10 cellular contexts compared by ENCODE assay signal in genomic region chr6:43645613-43645964, GRCh38. TPM values are rescaled to one million over a fixed set of nuclear protein-coding genes. Genes with fewer than 3 reads are reported as not detected.
DNase-seq lines count a peak whose midpoint lies in the region; ATAC-seq and TF ChIP-seq lines count a peak whose summit lies in the region.
"Had no signal": no experiment of that assay in that cellular context is flagged by ENCODE, and none has a peak within 500 bp of the region (broad histone marks: within the 10 kb centered on the region; RNA-seq: fewer than 3 reads in every experiment).

No MANE protein-coding gene starts in this region.

- H3K27me3 ChIP-seq in left ventricle myocardium inferior (ENCODE audit: low read depth) (no peaks in the 10 kb centered on the region), gastrocnemius medialis (no peaks in the 10 kb centered on the region), SJCRH30 (no peaks in the 10 kb centered on the region)

- TF ChIP-seq CTCF in left ventricle myocardium inferior (IDR thresholded peaks at IDR 0.05; ENCODE audit: borderline replicate concordance) (no peak), gastrocnemius medialis (IDR thresholded peaks at IDR 0.05 in 4 of 5, conservative IDR thresholded peaks at IDR 0.05 in 1 of 5) (no peak)

- CTCF ChIA-PET in activated CD8-positive, alpha-beta T cell treated with anti-CD3 and anti-CD28 coated beads, Interleukin-2, amount 10 ng/mL, durations not matched to agents 7 days and 5 days (lab: Charles Lee): interaction anchor here (0.9 to 2.3 kb wide), 3 partner anchors 9 to 25 kb away, joined by 3 to 13 read pairs (median 5); no protein-coding TSS in a partner anchor

- no peaks in the 10 kb centered on the region for H3K9me3 Mint-ChIP-seq in activated CD8-positive, alpha-beta T cell treated with anti-CD3 and anti-CD28 coated beads, Interleukin-2, amount 10 ng/mL, durations not matched to agents 7 days and 5 days (ENCODE audit: insufficient read depth)

- peaks cover 24% of the 10 kb centered on the region for H3K36me3 Mint-ChIP-seq in activated CD8-positive, alpha-beta T cell treated with anti-CD3 and anti-CD28 coated beads, Interleukin-2, amount 10 ng/mL, durations not matched to agents 7 days and 5 days (ENCODE audit: low read depth)

- H3K4me3 Mint-ChIP-seq in activated CD8-positive, alpha-beta T cell treated with anti-CD3 and anti-CD28 coated beads, Interleukin-2, amount 10 ng/mL, durations not matched to agents 7 days and 5 days: peak overlapping the region; percentile 60

- peak; percentile 19 for ATAC-seq in GM21619 (IDR thresholded peaks at IDR 0.05; ENCODE audit: unreplicated experiment)
- ATAC-seq in activated CD8-positive, alpha-beta T cell treated with anti-CD3 and anti-CD28 coated beads, Interleukin-2, amount 10 ng/mL, durations not matched to agents 7 days and 5 days: peak; percentile 9
- peak in 1 of 2 donors; percentile 30 for ATAC-seq in gastrocnemius medialis

- H3K9me3 ChIP-seq in left ventricle myocardium inferior (replicated peaks): no peaks in the 10 kb centered on the region
- H3K9me3 ChIP-seq in gastrocnemius medialis: no peaks in the 10 kb centered on the region
- H3K9me3 ChIP-seq in SJCRH30 (replicated peaks): no peaks in the 10 kb centered on the region

- in situ Hi-C loops in gastrocnemius medialis (cut with MboI; ENCODE audit: low sequenced_read_pairs in 4 of 4): no loop called here

- DNase-seq in activated CD8-positive, alpha-beta T cell treated with anti-CD3 and anti-CD28 coated beads, Interleukin-2, amount 10 ng/mL, durations not matched to agents 7 days and 5 days: no peak
- DNase-seq in left ventricle myocardium inferior (no peak), gastrocnemius medialis (no peak), SJCRH30 (no peak), NCI-H1092 (lab: John Stamatoyannopoulos, UW) (no peak)
- no peak for DNase-seq in stimulated activated CD4-positive, alpha-beta T cell treated with anti-CD3 and anti-CD28 coated beads, Interleukin-2, amount 100 ng/mL, for 48 hours
- DNase-seq in stimulated activated CD4-positive, alpha-beta T cell treated with anti-CD3 and anti-CD28 coated beads, Interleukin-2, amount 100 ng/mL, for 24 hours: no peak
- DNase-seq: SIG-M5 had no signal

- TF ChIP-seq POLR2A in gastrocnemius medialis (IDR thresholded peaks at IDR 0.05): no peak

- no peak overlapping the region for H3K27ac Mint-ChIP-seq in activated CD8-positive, alpha-beta T cell treated with anti-CD3 and anti-CD28 coated beads, Interleukin-2, amount 10 ng/mL, durations not matched to agents 7 days and 5 days

- H3K4me1 ChIP-seq in left ventricle myocardium inferior (peaks cover 24% of the 10 kb centered on the region), gastrocnemius medialis (peaks cover 0 to 8% of the 10 kb centered on the region in 2 donors), SJCRH30 (no peaks in the 10 kb centered on the region)

- H3K4me3 ChIP-seq in left ventricle myocardium inferior (peak overlapping the region; percentile 67), gastrocnemius medialis (peak overlapping the region; percentile 48 to 63 (median 56)), SJCRH30 (no peak overlapping the region)

- POLR2A ChIA-PET in activated CD8-positive, alpha-beta T cell treated with anti-CD3 and anti-CD28 coated beads, Interleukin-2, amount 10 ng/mL, durations not matched to agents 7 days and 5 days (lab: Charles Lee): interaction anchor here (0.6 to 1.9 kb wide), 3 partner anchors 10 to 16 kb away, joined by 3 to 8 read pairs (median 4); partner anchors contain the start of genes GTPBP2 and MAD2L1BP

- H3K36me3 ChIP-seq in left ventricle myocardium inferior (peaks cover 20% of the 10 kb centered on the region), gastrocnemius medialis (peaks cover 0 to 23% of the 10 kb centered on the region in 2 donors), SJCRH30 (peaks cover 13% of the 10 kb centered on the region)

- H3K4me1 Mint-ChIP-seq in activated CD8-positive, alpha-beta T cell treated with anti-CD3 and anti-CD28 coated beads, Interleukin-2, amount 10 ng/mL, durations not matched to agents 7 days and 5 days (ENCODE audit: low read depth): peaks cover 18% of the 10 kb centered on the region

- H3K27ac ChIP-seq in left ventricle myocardium inferior (replicated peaks): peak overlapping the region; percentile 65
- H3K27ac ChIP-seq in gastrocnemius medialis: peak overlapping the region in 1 of 4 donors; percentile 53
- H3K27ac ChIP-seq in SJCRH30: no peak overlapping the region
- H3K27ac ChIP-seq: epithelial cell of prostate had no signal

- intact Hi-C loops in left ventricle myocardium inferior (cut with micrococcal nuclease) (no loop called here), gastrocnemius medialis (cut with DNase I; ENCODE audit: low total_unique reads) (no loop called here)

- no peaks in the 10 kb centered on the region for H3K27me3 Mint-ChIP-seq in activated CD8-positive, alpha-beta T cell treated with anti-CD3 and anti-CD28 coated beads, Interleukin-2, amount 10 ng/mL, durations not matched to agents 7 days and 5 days (ENCODE audit: low read depth)

RNA-seq across cellular contexts. Expression of gene RSPH9, which starts 0.8 kb away (rescaled TPM):
- not detected for total RNA-seq in activated CD8-positive, alpha-beta T cell treated with anti-CD3 and anti-CD28 coated beads, Interleukin-2, amount 10 ng/mL, durations not matched to agents 7 days and 5 days
- total RNA-seq in left ventricle myocardium inferior (0.08 TPM), gastrocnemius medialis (under 1 TPM in 1 of 4 donors, not detected in 3; 0.09 TPM)
- total RNA-seq in SJCRH30 (2014; rRNA removed; shearing (Covaris generic)): not detected in 2 replicates

RNA-seq across cellular contexts. Expression of gene MAD2L1BP, which starts 9.9 kb away (rescaled TPM):
- total RNA-seq in activated CD8-positive, alpha-beta T cell treated with anti-CD3 and anti-CD28 coated beads, Interleukin-2, amount 10 ng/mL, durations not matched to agents 7 days and 5 days: 10 to 100 TPM; 44.2 to 44.6 TPM
- total RNA-seq in left ventricle myocardium inferior (27.6 TPM), gastrocnemius medialis (10 to 100 TPM; 25.1 to 55.4 (median 25.2) TPM)
- total RNA-seq in SJCRH30 (2014; rRNA removed; shearing (Covaris generic)): 28.0 and 34.4 TPM in 2 replicates

RNA-seq across cellular contexts. Expression of gene GTPBP2, which starts 16.5 kb away (rescaled TPM):
- total RNA-seq in activated CD8-positive, alpha-beta T cell treated with anti-CD3 and anti-CD28 coated beads, Interleukin-2, amount 10 ng/mL, durations not matched to agents 7 days and 5 days: 10 to 100 TPM; 94.3 to 99.4 TPM
- 27.1 TPM for total RNA-seq in left ventricle myocardium inferior
- 10 to 100 TPM; 25.0 to 39.4 (median 27.1) TPM for total RNA-seq in gastrocnemius medialis
- 43.4 and 58.1 TPM in 2 replicates for total RNA-seq in SJCRH30 (2014; rRNA removed; shearing (Covaris generic))

RNA-seq across cellular contexts. Expression of gene MRPS18A, which starts 42.0 kb away (rescaled TPM):
- 10 to 100 TPM; 38.7 to 43.2 TPM for total RNA-seq in activated CD8-positive, alpha-beta T cell treated with anti-CD3 and anti-CD28 coated beads, Interleukin-2, amount 10 ng/mL, durations not matched to agents 7 days and 5 days
- total RNA-seq in left ventricle myocardium inferior (41.8 TPM), gastrocnemius medialis (100 to 1,000 TPM; 161 to 171 (median 168) TPM)
- total RNA-seq in SJCRH30 (2014; rRNA removed; shearing (Covaris generic)): 51.6 and 54.7 TPM in 2 replicates
